8 cellular contexts compared by ENCODE assay signal in genomic region chr1:231040800-231041704, GRCh38. TPM values are rescaled to one million over a fixed set of nuclear protein-coding genes. Genes with fewer than 3 reads are reported as not detected.
DNase-seq lines count a peak whose midpoint lies in the region; ATAC-seq and TF ChIP-seq lines count a peak whose summit lies in the region.

No MANE protein-coding gene starts in this region.

- H3K27ac ChIP-seq in osteoblast (ENCODE audit: low read depth, low read length): no peak overlapping the region

- H3K4me3 ChIP-seq in osteoblast (ENCODE audit: insufficient read depth, low read length): peak overlapping the region; percentile 77

- peaks cover 6% of the 10 kb centered on the region for H3K4me1 ChIP-seq in osteoblast (ENCODE audit: insufficient read depth, low read length)

- DNase-seq in ELF-1 (ENCODE audit: low read depth, low spot score) (peak; percentile 85), osteoblast (ENCODE audit: insufficient read length, low spot score, missing footprints) (peak; percentile 86), NOMO-1 treated with dmso at 0.1 percent for 144 hours (lab: John Stamatoyannopoulos, UW; ENCODE audit: unreplicated experiment) (no peak), SW480 (ENCODE audit: low spot score) (no peak)
- no peak for DNase-seq in T-helper 2 cell treated with Interferon-gamma antibody and Interleukin-4, amounts not matched to agents 5 μg/mL and 100 μg/mL, for 36 hours (ENCODE audit: low spot score)
- DNase-seq in stimulated activated CD4-positive, alpha-beta T cell treated with anti-CD3 and anti-CD28 coated beads, Interleukin-15, amount 100 ng/mL, for 24 hours: no peak

- H3K36me3 ChIP-seq in osteoblast (ENCODE audit: insufficient read depth, low read length): no peaks in the 10 kb centered on the region

- H3K27me3 ChIP-seq in osteoblast (ENCODE audit: insufficient read depth, low read length): peaks cover 15% of the 10 kb centered on the region

- peaks cover 32% of the 10 kb centered on the region for H3K27me3 Mint-ChIP-seq in T-helper 2 cell treated with Interferon-gamma antibody and Interleukin-4, amounts not matched to agents 5 μg/mL and 100 μg/mL, for 36 hours (ENCODE audit: low read depth)

- H3K4me2 ChIP-seq in osteoblast (ENCODE audit: insufficient read depth, low read length): peak overlapping the region; percentile 79

- ATAC-seq in esophagus mucosa (peak; percentile 39), GM21447 (IDR thresholded peaks at IDR 0.05; ENCODE audit: unreplicated experiment) (no peak)

- no peaks in the 10 kb centered on the region for H3K79me2 ChIP-seq in osteoblast (ENCODE audit: insufficient read depth, low read length)

- H3K9me3 ChIP-seq in osteoblast (ENCODE audit: low read depth, low read length): no peaks in the 10 kb centered on the region

- peak overlapping the region; percentile 56 for H3K4me3 Mint-ChIP-seq in T-helper 2 cell treated with Interferon-gamma antibody and Interleukin-4, amounts not matched to agents 5 μg/mL and 100 μg/mL, for 36 hours

- no peaks in the 10 kb centered on the region for H4K20me1 ChIP-seq in osteoblast (ENCODE audit: insufficient read depth, low read length)

- H3K4me1 Mint-ChIP-seq in T-helper 2 cell treated with Interferon-gamma antibody and Interleukin-4, amounts not matched to agents 5 μg/mL and 100 μg/mL, for 36 hours (ENCODE audit: low read depth): peaks cover 28% of the 10 kb centered on the region

- no peak overlapping the region for H2AFZ ChIP-seq in osteoblast (ENCODE audit: low read length)

- no peaks in the 10 kb centered on the region for H3K36me3 Mint-ChIP-seq in T-helper 2 cell treated with Interferon-gamma antibody and Interleukin-4, amounts not matched to agents 5 μg/mL and 100 μg/mL, for 36 hours (ENCODE audit: low read depth)

- TF ChIP-seq CTCF in osteoblast (IDR thresholded peaks at IDR 0.05; ENCODE audit: extremely low read depth, low read depth, low read length): no peak

- peak overlapping the region; percentile 17 for H3K27ac Mint-ChIP-seq in T-helper 2 cell treated with Interferon-gamma antibody and Interleukin-4, amounts not matched to agents 5 μg/mL and 100 μg/mL, for 36 hours

- H3K9me3 Mint-ChIP-seq in T-helper 2 cell treated with Interferon-gamma antibody and Interleukin-4, amounts not matched to agents 5 μg/mL and 100 μg/mL, for 36 hours: peaks cover 3% of the 10 kb centered on the region

RNA-seq across cellular contexts. Expression of gene FAM89A, which starts 1.0 kb away (rescaled TPM):
- total RNA-seq in esophagus mucosa (12.4 TPM), osteoblast (10.9 and 15.3 TPM in 2 replicates)

Comparison
In these comparisons a context has a peak if more than half of its experiments do, and no peak if none do; other contexts are left out.
1. DNase-seq: peak in ELF-1 (single experiment) and osteoblast (single experiment); none in T-helper 2 cell treated with Interferon-gamma antibody and Interleukin-4, amounts not matched to agents 5 μg/mL and 100 μg/mL, for 36 hours (single experiment), stimulated activated CD4-positive, alpha-beta T cell treated with anti-CD3 and anti-CD28 coated beads, Interleukin-15, amount 100 ng/mL, for 24 hours (single experiment), NOMO-1 treated with dmso at 0.1 percent for 144 hours (single experiment) and SW480 (single experiment).